8 cellular contexts compared by ENCODE assay signal in the genomic region with DNA sequence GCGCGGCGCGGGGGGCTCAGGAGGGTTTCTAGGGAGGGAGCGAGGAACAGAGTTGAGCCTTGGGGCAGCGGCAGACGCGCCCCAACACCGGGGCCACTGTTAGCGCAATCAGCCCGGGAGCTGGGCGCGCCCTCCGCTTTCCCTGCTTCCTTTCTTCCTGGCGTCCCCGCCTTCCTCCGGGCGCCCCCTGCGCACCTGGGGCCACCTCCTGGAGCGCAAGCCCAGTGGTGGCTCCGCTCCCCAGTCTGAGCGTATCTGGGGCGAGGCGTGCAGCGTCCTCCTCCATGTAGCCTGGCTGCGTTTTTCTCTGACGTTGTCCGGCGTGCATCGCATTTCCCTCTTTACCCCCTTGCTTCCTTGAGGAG. TPM values are rescaled to one million over a fixed set of nuclear protein-coding genes. Genes with fewer than 3 reads are reported as not detected.
DNase-seq lines count a peak whose midpoint lies in the region; ATAC-seq and TF ChIP-seq lines count a peak whose summit lies in the region.

No MANE protein-coding gene starts in this region.

- POLR2A ChIA-PET in activated CD8-positive, alpha-beta T cell treated with anti-CD3 and anti-CD28 coated beads, Interleukin-2, amount 10 ng/mL, durations not matched to agents 7 days and 5 days (lab: Charles Lee), result no interaction called here

- H3K36me3 ChIP-seq in upper lobe of left lung, result no peaks in the 10 kb centered on the region
- no peaks in the 10 kb centered on the region for H3K36me3 ChIP-seq in uterus

- peaks cover 9% of the 10 kb centered on the region for H3K4me1 Mint-ChIP-seq in activated CD8-positive, alpha-beta T cell treated with anti-CD3 and anti-CD28 coated beads, Interleukin-2, amount 10 ng/mL, durations not matched to agents 7 days and 5 days (ENCODE audit: low read depth)

- no peaks in the 10 kb centered on the region for H3K36me3 Mint-ChIP-seq in activated CD8-positive, alpha-beta T cell treated with anti-CD3 and anti-CD28 coated beads, Interleukin-2, amount 10 ng/mL, durations not matched to agents 7 days and 5 days (ENCODE audit: low read depth)

- 3 to 7% methylated on average over 17 to 29 of the region's 30 CpGs for WGBS in upper lobe of left lung, 2 donors

- H3K9me3 Mint-ChIP-seq in activated CD8-positive, alpha-beta T cell treated with anti-CD3 and anti-CD28 coated beads, Interleukin-2, amount 10 ng/mL, durations not matched to agents 7 days and 5 days (ENCODE audit: insufficient read depth), result no peaks in the 10 kb centered on the region

- no peaks in the 10 kb centered on the region for H3K9me3 ChIP-seq in upper lobe of left lung
- H3K9me3 ChIP-seq in uterus, result no peaks in the 10 kb centered on the region

- peaks cover 0 to 21% (median 8%) of the 10 kb centered on the region in 4 donors for H3K27me3 ChIP-seq in upper lobe of left lung
- H3K27me3 ChIP-seq in uterus, result peaks cover 0 to 17% of the 10 kb centered on the region in 2 donors

- peak overlapping the region; percentile 8 for H3K4me3 Mint-ChIP-seq in activated CD8-positive, alpha-beta T cell treated with anti-CD3 and anti-CD28 coated beads, Interleukin-2, amount 10 ng/mL, durations not matched to agents 7 days and 5 days

- intact Hi-C loops in left colon (cut with DNase I, micrococcal nuclease) (no loop called here), uterus (cut with DNase I; ENCODE audit: low total_unique reads) (no loop called here), posterior vena cava (cut with DNase I) (loop anchor here in 1 of 2 donors (2.0 to 5.0 kb wide), 2 partner anchors 69 to 679 kb away; no protein-coding TSS in a partner anchor)

- TF ChIP-seq CTCF in HFF-Myc (IDR thresholded peaks at IDR 0.05; ENCODE audit: low read depth, low read length, missing control alignments) (no peak), upper lobe of left lung (IDR thresholded peaks at IDR 0.05) (no peak), uterus (IDR thresholded peaks at IDR 0.05) (no peak)

- CTCF ChIA-PET in activated CD8-positive, alpha-beta T cell treated with anti-CD3 and anti-CD28 coated beads, Interleukin-2, amount 10 ng/mL, durations not matched to agents 7 days and 5 days (lab: Charles Lee), result interaction anchor here (0.9 kb wide), 1 partner anchor 13 kb away, joined by 3 read pairs; no protein-coding TSS in a partner anchor

- peak; percentile 52 for ATAC-seq in activated CD8-positive, alpha-beta T cell treated with anti-CD3 and anti-CD28 coated beads, Interleukin-2, amount 10 ng/mL, durations not matched to agents 7 days and 5 days
- ATAC-seq in left colon, result peak; percentile 88
- peak in 1 of 2 donors; percentile 30 for ATAC-seq in upper lobe of left lung (ENCODE audit: low FRiP score in 2 of 2)

- TF ChIP-seq EP300 in upper lobe of left lung (IDR thresholded peaks at IDR 0.05), result no peak

- no peak overlapping the region for H3K27ac Mint-ChIP-seq in activated CD8-positive, alpha-beta T cell treated with anti-CD3 and anti-CD28 coated beads, Interleukin-2, amount 10 ng/mL, durations not matched to agents 7 days and 5 days

- peaks cover 34% of the 10 kb centered on the region for H3K27me3 Mint-ChIP-seq in activated CD8-positive, alpha-beta T cell treated with anti-CD3 and anti-CD28 coated beads, Interleukin-2, amount 10 ng/mL, durations not matched to agents 7 days and 5 days (ENCODE audit: low read depth)

- DNase-seq in AG08396 (ENCODE audit: low spot score), result peak; percentile 18
- no peak for DNase-seq in HFF-Myc (ENCODE audit: extremely low read depth, low read depth)
- DNase-seq in activated CD8-positive, alpha-beta T cell treated with anti-CD3 and anti-CD28 coated beads, Interleukin-2, amount 10 ng/mL, durations not matched to agents 7 days and 5 days, result no peak
- peak; percentile 65 to 68 for DNase-seq in left colon
- DNase-seq in upper lobe of left lung, result peak in 1 of 2 donors; percentile 85
- no peak for DNase-seq in stimulated activated CD4-positive, alpha-beta T cell treated with anti-CD3 and anti-CD28 coated beads, Interleukin-1b, Interleukin-23, amount 100 ng/mL, for 48 hours
- no peak for DNase-seq in uterus
- no peak for DNase-seq in posterior vena cava (ENCODE audit: low spot score)

- no peak overlapping the region for H3K27ac ChIP-seq in upper lobe of left lung
- no peak overlapping the region for H3K27ac ChIP-seq in uterus

- peaks cover 11 to 18% (median 14%) of the 10 kb centered on the region in 4 donors for H3K4me1 ChIP-seq in upper lobe of left lung
- peaks cover 0 to 8% of the 10 kb centered on the region in 2 donors for H3K4me1 ChIP-seq in uterus

- no peak for TF ChIP-seq POLR2A in upper lobe of left lung (IDR thresholded peaks at IDR 0.05)
- TF ChIP-seq POLR2A in uterus (IDR thresholded peaks at IDR 0.05), result no peak

- H3K4me3 ChIP-seq in HFF-Myc (replicated peaks; ENCODE audit: low read depth, low read length), result peak overlapping the region; percentile 24
- peak overlapping the region in 3 of 4 donors; percentile 26 to 43 (median 29) for H3K4me3 ChIP-seq in upper lobe of left lung
- H3K4me3 ChIP-seq in uterus, result peak overlapping the region in 1 of 2 donors; percentile 16

RNA-seq across cellular contexts. Expression of gene PROC, which starts 5.2 kb away (rescaled TPM):
- total RNA-seq in activated CD8-positive, alpha-beta T cell treated with anti-CD3 and anti-CD28 coated beads, Interleukin-2, amount 10 ng/mL, durations not matched to agents 7 days and 5 days, result not detected
- total RNA-seq in left colon (1 to 10 TPM; 2.9 to 3.6 TPM), upper lobe of left lung (under 1 TPM in 4 of 6 donors, not detected in 2; 0.55 to 0.79 (median 0.62) TPM), uterus (under 1 TPM in 1 of 4 donors, not detected in 3; 0.21 TPM), posterior vena cava (not detected)

RNA-seq across cellular contexts. Expression of gene MAP3K2, which starts 35.7 kb away (rescaled TPM):
- total RNA-seq in activated CD8-positive, alpha-beta T cell treated with anti-CD3 and anti-CD28 coated beads, Interleukin-2, amount 10 ng/mL, durations not matched to agents 7 days and 5 days, result 10 to 100 TPM; 55.7 to 58.5 TPM
- total RNA-seq in left colon (10 to 100 TPM; 73.1 to 81.7 TPM), upper lobe of left lung (10 to 100 TPM; 43.0 to 79.2 (median 66.9) TPM), uterus (10 to 100 TPM; 25.9 to 98.4 (median 75.0) TPM), posterior vena cava (10 to 100 TPM; 63.9 to 68.5 TPM)

Comparison
In these comparisons a context has a peak if more than half of its experiments do, and no peak if none do; other contexts are left out.
1. DNase-seq: peak in AG08396 (single experiment) and left colon (2 of 2); none in HFF-Myc (single experiment), activated CD8-positive, alpha-beta T cell treated with anti-CD3 and anti-CD28 coated beads, Interleukin-2, amount 10 ng/mL, durations not matched to agents 7 days and 5 days (single experiment), stimulated activated CD4-positive, alpha-beta T cell treated with anti-CD3 and anti-CD28 coated beads, Interleukin-1b, Interleukin-23, amount 100 ng/mL, for 48 hours (single experiment), uterus (0 of 2) and posterior vena cava (single experiment).